Comparison of ENCODE assay signal across 17 cellular contexts in genomic region chr19:13137290-13137794, GRCh38. TPM values are rescaled to one million over a fixed set of nuclear protein-coding genes. Genes with fewer than 3 reads are reported as not detected.
DNase-seq lines count a peak whose midpoint lies in the region; TF ChIP-seq lines count a peak whose summit lies in the region.
"Had no signal": no experiment of that assay in that cellular context is flagged by ENCODE, and none has a peak within 500 bp of the region (broad histone marks: within the 10 kb centered on the region; RNA-seq: fewer than 3 reads in every experiment).

No MANE protein-coding gene starts in this region.

- WGBS in ovary, 3 donors, result 86 to 89% (median 88%) methylated on average over 21 to 28 of the region's 28 CpGs

- H3K4me1 Mint-ChIP-seq in activated T-cell treated with anti-CD3 and anti-CD28 coated beads, Interleukin-2, amount 50 U/mL, for 24 hours (ENCODE audit: low read depth), result peaks cover 23% of the 10 kb centered on the region
- H3K4me1 Mint-ChIP-seq in endothelial cell (ENCODE audit: unreplicated experiment) (peaks cover 4% of the 10 kb centered on the region), Caco-2 (ENCODE audit: low read depth, unreplicated experiment) (no peaks in the 10 kb centered on the region)

- POLR2A ChIA-PET in RWPE1 (lab: Yijun Ruan, JAX; ENCODE audit: low non-redundant PET) (no interaction called here), OCI-LY7 (lab: Charles Lee) (no interaction called here), Caco-2 (lab: Charles Lee) (no interaction called here)

- no peak overlapping the region for H3K4me3 Mint-ChIP-seq in activated T-cell treated with anti-CD3 and anti-CD28 coated beads, Interleukin-2, amount 50 U/mL, for 24 hours
- peak overlapping the region; percentile 74 for H3K4me3 Mint-ChIP-seq in endothelial cell (ENCODE audit: unreplicated experiment)
- no peak overlapping the region for H3K4me3 Mint-ChIP-seq in Caco-2 (ENCODE audit: unreplicated experiment)
- H3K4me3 Mint-ChIP-seq: B cell; CD4-positive, alpha-beta memory T cell had no signal

- peaks cover 61% of the 10 kb centered on the region for H3K79me2 ChIP-seq in osteoblast (ENCODE audit: insufficient read depth, low read length)
- H3K79me2 ChIP-seq in OCI-LY7 (ENCODE audit: insufficient read depth, low read depth, low read length), result peaks cover 6% of the 10 kb centered on the region; the same call in 1 of the 2 replicates

- no peaks in the 10 kb centered on the region for H3K9me3 ChIP-seq in osteoblast (ENCODE audit: low read depth, low read length)
- H3K9me3 ChIP-seq in OCI-LY7 (ENCODE audit: low read length), result no peaks in the 10 kb centered on the region
- no peaks in the 10 kb centered on the region for H3K9me3 ChIP-seq in Caco-2
- no peaks in the 10 kb centered on the region for H3K9me3 ChIP-seq in ovary
- H3K9me3 ChIP-seq: HAP-1 had no signal

- no peak overlapping the region for H3K4me3 ChIP-seq in osteoblast (ENCODE audit: insufficient read depth, low read length)
- no peak overlapping the region for H3K4me3 ChIP-seq in OCI-LY7 (ENCODE audit: low read depth, low read length, poor library complexity, severe bottlenecking)
- H3K4me3 ChIP-seq in Caco-2 (ENCODE audit: low read depth, low read length), result no peak overlapping the region
- H3K4me3 ChIP-seq in ovary, result no peak overlapping the region
- H3K4me3 ChIP-seq: HAP-1 had no signal

- H3K27me3 ChIP-seq in osteoblast (ENCODE audit: insufficient read depth, low read length) (no peaks in the 10 kb centered on the region), Caco-2 (replicated peaks; ENCODE audit: control insufficient read depth, insufficient read depth, low read length) (no peaks in the 10 kb centered on the region), ovary (no peaks in the 10 kb centered on the region)

- BruUV-seq in OCI-LY7 (replicated peaks; lab: Mats Ljungman, UMichigan) (no TSS peak), Caco-2 (replicated peaks; lab: Mats Ljungman, UMichigan) (no TSS peak)

- H3K9me3 Mint-ChIP-seq in activated T-cell treated with anti-CD3 and anti-CD28 coated beads, Interleukin-2, amount 50 U/mL, for 24 hours, result no peaks in the 10 kb centered on the region
- H3K9me3 Mint-ChIP-seq in endothelial cell (ENCODE audit: unreplicated experiment) (no peaks in the 10 kb centered on the region), Caco-2 (ENCODE audit: unreplicated experiment) (no peaks in the 10 kb centered on the region)
- H3K9me3 Mint-ChIP-seq: CD4-positive, alpha-beta memory T cell had no signal

- H3K9me2 ChIP-seq in OCI-LY7 (ENCODE audit: insufficient read depth, low read length), result no peaks in the 10 kb centered on the region

- H2AFZ ChIP-seq in osteoblast (ENCODE audit: low read length), result no peak overlapping the region
- H2AFZ ChIP-seq in OCI-LY7 (ENCODE audit: low read length), result no peak overlapping the region

- DNase-seq in activated T-cell treated with anti-CD3 and anti-CD28 coated beads, Interleukin-2, amount 50 U/mL, for 24 hours, result no peak
- no peak for DNase-seq in activated T-cell treated with anti-CD3 and anti-CD28 coated beads for 4 hours
- DNase-seq in RWPE1 (ENCODE audit: low spot score), result no peak
- no peak for DNase-seq in endothelial cell (ENCODE audit: low spot score)
- DNase-seq in osteoblast (ENCODE audit: insufficient read length, low spot score, missing footprints), result peak; percentile 58
- DNase-seq in OCI-LY7 (ENCODE audit: low spot score), result no peak
- DNase-seq in Caco-2, result no peak
- DNase-seq in ovary, result no peak
- DNase-seq: C1 segment of cervical spinal cord; CD4-positive, alpha-beta memory T cell; COR-L47; DMS153; DND-41; GOT3 had no signal

- peaks cover 24% of the 10 kb centered on the region for H3K4me1 ChIP-seq in osteoblast (ENCODE audit: insufficient read depth, low read length)
- H3K4me1 ChIP-seq in OCI-LY7 (ENCODE audit: insufficient read depth, low read length, poor library complexity, severe bottlenecking), result no peaks in the 10 kb centered on the region
- no peaks in the 10 kb centered on the region for H3K4me1 ChIP-seq in Caco-2
- no peaks in the 10 kb centered on the region for H3K4me1 ChIP-seq in ovary (ENCODE audit: insufficient read depth)
- H3K4me1 ChIP-seq: HAP-1 had no signal

- H3K27me3 Mint-ChIP-seq in activated T-cell treated with anti-CD3 and anti-CD28 coated beads, Interleukin-2, amount 50 U/mL, for 24 hours, result no peaks in the 10 kb centered on the region
- H3K27me3 Mint-ChIP-seq in endothelial cell (ENCODE audit: unreplicated experiment) (peaks cover 4% of the 10 kb centered on the region), Caco-2 (ENCODE audit: insufficient read depth, unreplicated experiment) (no peaks in the 10 kb centered on the region)
- H3K27me3 Mint-ChIP-seq: B cell; CD4-positive, alpha-beta memory T cell had no signal

- intact Hi-C loops in OCI-LY7 (cut with micrococcal nuclease; ENCODE audit: unreplicated experiment) (no loop called here), Caco-2 (cut with micrococcal nuclease; ENCODE audit: unreplicated experiment) (no loop called here), ovary (cut with DNase I) (no loop called here)

- TF ChIP-seq CTCF in RWPE1 (conservative IDR thresholded peaks at IDR 0.05; ENCODE audit: low read depth) (no peak), endothelial cell (IDR thresholded peaks at IDR 0.05; ENCODE audit: unreplicated experiment) (no peak), osteoblast (IDR thresholded peaks at IDR 0.05; ENCODE audit: extremely low read depth, low read depth, low read length) (no peak), OCI-LY7 (conservative IDR thresholded peaks at IDR 0.05; ENCODE audit: low read length) (no peak), Caco-2 (IDR thresholded peaks at IDR 0.05; ENCODE audit: insufficient read depth in 1 of 2, low read depth in 1 of 2, low read length in 1 of 2, severe bottlenecking in 1 of 2, unreplicated experiment in 1 of 2) (no peak), ovary (IDR thresholded peaks at IDR 0.05) (no peak)

- TF ChIP-seq EP300 in ovary (IDR thresholded peaks at IDR 0.05), result no peak

- TF ChIP-seq POLR2A in ovary (IDR thresholded peaks at IDR 0.05), result no peak

- CTCF ChIA-PET in RWPE1 (lab: Yijun Ruan, JAX), result no interaction called here
- CTCF ChIA-PET in OCI-LY7 (lab: Charles Lee; ENCODE audit: unreplicated experiment), result no interaction called here
- CTCF ChIA-PET in Caco-2 (lab: Charles Lee), result no interaction called here

- H3K4me2 ChIP-seq in osteoblast (ENCODE audit: insufficient read depth, low read length) (no peak overlapping the region), OCI-LY7 (ENCODE audit: low read length) (no peak overlapping the region)

- peaks cover 32% of the 10 kb centered on the region for H4K20me1 ChIP-seq in osteoblast (ENCODE audit: insufficient read depth, low read length)
- no peaks in the 10 kb centered on the region for H4K20me1 ChIP-seq in OCI-LY7 (ENCODE audit: insufficient read depth, low read length)

- peak overlapping the region; percentile 52 for H3K27ac Mint-ChIP-seq in activated T-cell treated with anti-CD3 and anti-CD28 coated beads, Interleukin-2, amount 50 U/mL, for 24 hours
- peak overlapping the region; percentile 70 for H3K27ac Mint-ChIP-seq in endothelial cell (ENCODE audit: unreplicated experiment)
- H3K27ac Mint-ChIP-seq in Caco-2 (ENCODE audit: unreplicated experiment), result no peak overlapping the region
- H3K27ac Mint-ChIP-seq: B cell had no signal

- H3K36me3 Mint-ChIP-seq in activated T-cell treated with anti-CD3 and anti-CD28 coated beads, Interleukin-2, amount 50 U/mL, for 24 hours (ENCODE audit: low read depth), result peaks cover 77% of the 10 kb centered on the region
- H3K36me3 Mint-ChIP-seq in endothelial cell (ENCODE audit: low read depth, unreplicated experiment) (peaks cover 20% of the 10 kb centered on the region), Caco-2 (ENCODE audit: insufficient read depth, unreplicated experiment) (peaks cover 50% of the 10 kb centered on the region)

- H3K27ac ChIP-seq in RWPE1 (peak overlapping the region; percentile 53), osteoblast (ENCODE audit: low read depth, low read length) (no peak overlapping the region), OCI-LY7 (ENCODE audit: low read depth, low read length, poor library complexity, severe bottlenecking) (no peak overlapping the region), ovary (no peak overlapping the region)
- H3K27ac ChIP-seq: 22Rv1 had no signal

- H3K36me3 ChIP-seq in osteoblast (ENCODE audit: insufficient read depth, low read length) (peaks cover 40% of the 10 kb centered on the region), OCI-LY7 (ENCODE audit: insufficient read depth, low read length) (peaks cover 63% of the 10 kb centered on the region), Caco-2 (ENCODE audit: control insufficient read depth, insufficient read depth, low read length) (peaks cover 1% of the 10 kb centered on the region; the same call in 1 of the 2 replicates), ovary (no peaks in the 10 kb centered on the region)

RNA-seq across cellular contexts. Expression of gene STX10, which starts 12.8 kb away (rescaled TPM):
- 31.8 TPM for total RNA-seq in endothelial cell (ENCODE audit: unreplicated experiment)
- total RNA-seq in osteoblast, result 78.4 and 81.1 TPM in 2 replicates
- 67.8 and 91.7 TPM in 2 replicates for total RNA-seq in OCI-LY7 (2014; rRNA removed; shearing (Covaris generic))
- 41.6 and 45.4 TPM in 2 replicates for total RNA-seq in OCI-LY7 (2022)
- total RNA-seq in Caco-2 (2022), result 19.3 and 26.4 TPM in 2 replicates
- 10 to 100 TPM; 36.5 to 54.8 (median 43.0) TPM for total RNA-seq in ovary
- 10 to 100 TPM; 15.3 to 57.8 TPM for polyA plus RNA-seq in ovary

RNA-seq across cellular contexts. Expression of gene IER2, which starts 12.9 kb away (rescaled TPM):
- total RNA-seq in endothelial cell (ENCODE audit: unreplicated experiment), result 115 TPM
- total RNA-seq in osteoblast, result 14.8 and 15.9 TPM in 2 replicates
- 61.6 and 64.3 TPM in 2 replicates for total RNA-seq in OCI-LY7 (2014; rRNA removed; shearing (Covaris generic))
- 79.5 and 89.0 TPM in 2 replicates for total RNA-seq in OCI-LY7 (2022)
- 72.0 and 72.4 TPM in 2 replicates for total RNA-seq in Caco-2 (2022)
- 100 to 1,000 TPM in 3 of 7 donors, 10 to 100 TPM in 4; 55.3 to 301 (median 82.8) TPM for total RNA-seq in ovary
- polyA plus RNA-seq in ovary, result 10 to 100 TPM; 47.4 to 64.4 TPM

RNA-seq across cellular contexts. Expression of gene NACC1, which starts 19.3 kb away (rescaled TPM):
- 112 TPM for total RNA-seq in endothelial cell (ENCODE audit: unreplicated experiment)
- total RNA-seq in osteoblast, result 53.9 and 62.5 TPM in 2 replicates
- total RNA-seq in OCI-LY7 (2014; rRNA removed; shearing (Covaris generic)), result 46.5 and 56.3 TPM in 2 replicates
- 40.4 and 52.9 TPM in 2 replicates for total RNA-seq in OCI-LY7 (2022)
- 89.6 and 92.7 TPM in 2 replicates for total RNA-seq in Caco-2 (2022)
- 10 to 100 TPM in 6 of 7 donors, 1 to 10 TPM in 1; 5.1 to 31.4 (median 21.8) TPM for total RNA-seq in ovary
- 10 to 100 TPM in 1 of 2 donors, 1 to 10 TPM in 1; 3.2 to 14.8 TPM for polyA plus RNA-seq in ovary

RNA-seq across cellular contexts. Expression of gene TRMT1, which starts 20.8 kb away (rescaled TPM):
- total RNA-seq in endothelial cell (ENCODE audit: unreplicated experiment), result 54.2 TPM
- total RNA-seq in osteoblast, result 18.6 and 29.7 TPM in 2 replicates
- total RNA-seq in OCI-LY7 (2014; rRNA removed; shearing (Covaris generic)), result 39.2 and 56.8 TPM in 2 replicates
- total RNA-seq in OCI-LY7 (2022), result 38.2 and 50.4 TPM in 2 replicates
- 42.6 and 46.4 TPM in 2 replicates for total RNA-seq in Caco-2 (2022)
- 10 to 100 TPM; 23.6 to 54.8 (median 38.7) TPM for total RNA-seq in ovary
- 10 to 100 TPM in 1 of 2 donors, 1 to 10 TPM in 1; 7.6 to 37.2 TPM for polyA plus RNA-seq in ovary

RNA-seq across cellular contexts. Expression of gene LYL1, which starts 34.7 kb away (rescaled TPM):
- total RNA-seq in endothelial cell (ENCODE audit: unreplicated experiment), result 68.6 TPM
- 0.29 and 0.36 TPM in 2 replicates for total RNA-seq in osteoblast
- 66.8 and 75.5 TPM in 2 replicates for total RNA-seq in OCI-LY7 (2014; rRNA removed; shearing (Covaris generic))
- 70.4 and 72.5 TPM in 2 replicates for total RNA-seq in OCI-LY7 (2022)
- 0.35 and 0.59 TPM in 2 replicates for total RNA-seq in Caco-2 (2022)
- 1 to 10 TPM; 2.9 to 7.4 (median 6.7) TPM for total RNA-seq in ovary
- polyA plus RNA-seq in ovary, result 1 to 10 TPM in 1 of 2 donors, under 1 TPM in 1; 0.90 to 5.0 TPM
